22 cellular contexts compared by ENCODE assay signal in genomic region chr7:126436213-126436868, GRCh38.
A peak's percentile ranks its signal among the peaks of the same experiment; 100 is the strongest.
DNase-seq lines count a peak whose midpoint lies in the region; ATAC-seq and TF ChIP-seq lines count a peak whose summit lies in the region.
"Had no signal": no experiment of that assay in that cellular context is flagged by ENCODE, and none has a peak within 500 bp of the region (broad histone marks: within the 10 kb centered on the region; RNA-seq: fewer than 3 reads in every experiment).

No MANE protein-coding gene starts in this region.

- no peak for TF ChIP-seq CTCF in fibroblast of pulmonary artery (IDR thresholded peaks at IDR 0.05; ENCODE audit: low read length, missing control alignments)
- no peak for TF ChIP-seq CTCF in upper lobe of left lung (IDR thresholded peaks at IDR 0.05)

- H3K4me3 ChIP-seq in fibroblast of pulmonary artery (replicated peaks; ENCODE audit: low read depth, low read length) (no peak overlapping the region), upper lobe of left lung (no peak overlapping the region)
- H3K4me3 ChIP-seq: A549 had no signal

- H3K36me3 Mint-ChIP-seq in activated T-cell treated with anti-CD3 and anti-CD28 coated beads, Interleukin-2, amount 50 U/mL, for 72 hours (ENCODE audit: insufficient read depth in 2 of 2), result peaks cover 0 to 2% of the 10 kb centered on the region in 2 donors

- peaks cover 0 to 8% of the 10 kb centered on the region in 2 donors for H3K9me3 Mint-ChIP-seq in activated T-cell treated with anti-CD3 and anti-CD28 coated beads, Interleukin-2, amount 50 U/mL, for 72 hours
- H3K9me3 Mint-ChIP-seq: CD4-positive, alpha-beta T cell had no signal

- H3K4me1 Mint-ChIP-seq in activated T-cell treated with anti-CD3 and anti-CD28 coated beads, Interleukin-2, amount 50 U/mL, for 72 hours (ENCODE audit: low read depth), result no peaks in the 10 kb centered on the region

- no peaks in the 10 kb centered on the region for H3K27me3 ChIP-seq in upper lobe of left lung

- H3K4me1 ChIP-seq in upper lobe of left lung, result no peaks in the 10 kb centered on the region
- H3K4me1 ChIP-seq: A549 had no signal

- 63 to 64% methylated on average over 2 of the region's 2 CpGs for WGBS in upper lobe of left lung, 2 donors

- TF ChIP-seq POLR2A in upper lobe of left lung (IDR thresholded peaks at IDR 0.05), result no peak

- H3K27ac Mint-ChIP-seq in activated T-cell treated with anti-CD3 and anti-CD28 coated beads, Interleukin-2, amount 50 U/mL, for 72 hours, result no peak overlapping the region
- H3K27ac Mint-ChIP-seq: CD4-positive, alpha-beta T cell had no signal

- no peak for TF ChIP-seq EP300 in upper lobe of left lung (IDR thresholded peaks at IDR 0.05)

- H3K36me3 ChIP-seq in upper lobe of left lung, result no peaks in the 10 kb centered on the region

- H3K4me3 Mint-ChIP-seq in activated T-cell treated with anti-CD3 and anti-CD28 coated beads, Interleukin-2, amount 50 U/mL, for 72 hours, result no peak overlapping the region
- H3K4me3 Mint-ChIP-seq: CD4-positive, alpha-beta T cell had no signal

- peak; percentile 7 for DNase-seq in Daoy (ENCODE audit: low read depth)
- peak; percentile 92 for DNase-seq in NCI-H226
- peak; percentile 1 for DNase-seq in fibroblast of pulmonary artery (ENCODE audit: low read depth)
- DNase-seq in left kidney (ENCODE audit: low read depth, low spot score), result peak; percentile 39
- no peak for DNase-seq in upper lobe of left lung
- no peak for DNase-seq in activated T-cell treated with anti-CD3 and anti-CD28 coated beads, Interleukin-2, amount 50 U/mL, for 72 hours
- DNase-seq: CD4-positive, alpha-beta T cell; GDM1; HCEC 1CT; Kasumi-1; MM.1S; NCI-H1092; NCI-H1436 treated with DMSO at 0.1 percent for 48 hours; NCI-H2029 treated with DMSO at 0.1 percent for 48 hours; NCI-H2171; NCI-H774; OCI-M1; SHP77 treated with DMSO at 0.1 percent for 48 hours had no signal

- no peak for ATAC-seq in upper lobe of left lung (ENCODE audit: low FRiP score in 2 of 2)
- ATAC-seq in HG02588 (IDR thresholded peaks at IDR 0.05; ENCODE audit: unreplicated experiment), result no peak
- ATAC-seq in activated T-cell treated with anti-CD3 and anti-CD28 coated beads, Interleukin-2, amount 50 U/mL, for 72 hours (replicated peaks in 1 of 2), result no peak
- ATAC-seq in GM21526 (IDR thresholded peaks at IDR 0.05; ENCODE audit: low FRiP score, unreplicated experiment), result no peak
- ATAC-seq: A549 had no signal

- no peaks in the 10 kb centered on the region for H3K9me3 ChIP-seq in upper lobe of left lung
- H3K9me3 ChIP-seq: A549, Caco-2 had no signal

- no peak overlapping the region for H3K27ac ChIP-seq in upper lobe of left lung
- H3K27ac ChIP-seq: A549 had no signal

- H3K27me3 Mint-ChIP-seq in activated T-cell treated with anti-CD3 and anti-CD28 coated beads, Interleukin-2, amount 50 U/mL, for 72 hours (ENCODE audit: low read depth), result no peaks in the 10 kb centered on the region
- H3K27me3 Mint-ChIP-seq: CD4-positive, alpha-beta T cell had no signal

Comparison
In these comparisons a context has a peak if more than half of its experiments do, and no peak if none do; other contexts are left out.
1. DNase-seq: peak in Daoy (single experiment), NCI-H226 (single experiment), fibroblast of pulmonary artery (single experiment) and left kidney (single experiment); none in upper lobe of left lung (0 of 2) and activated T-cell treated with anti-CD3 and anti-CD28 coated beads, Interleukin-2, amount 50 U/mL, for 72 hours (0 of 2).